15 cellular contexts compared by ENCODE assay signal in genomic region chr3:32969656-32970055, GRCh38. TPM values are rescaled to one million over a fixed set of nuclear protein-coding genes. Genes with fewer than 3 reads are reported as not detected.
DNase-seq lines count a peak whose midpoint lies in the region; ATAC-seq, FAIRE-seq and TF ChIP-seq lines count a peak whose summit lies in the region.
"Had no signal": no experiment of that assay in that cellular context is flagged by ENCODE, and none has a peak within 500 bp of the region (broad histone marks: within the 10 kb centered on the region; RNA-seq: fewer than 3 reads in every experiment).

No MANE protein-coding gene starts in this region.

- peaks cover 0 to 4% (median 3%) of the 10 kb centered on the region in 3 donors for H3K27me3 Mint-ChIP-seq in CD14-positive monocyte (ENCODE audit: low read depth in 3 of 3)
- H3K27me3 Mint-ChIP-seq: activated naive CD8-positive, alpha-beta T cell; B cell had no signal

- peak overlapping the region in 1 of 7 donors; percentile 54 for H3K27ac Mint-ChIP-seq in CD14-positive monocyte
- H3K27ac Mint-ChIP-seq: activated naive CD8-positive, alpha-beta T cell; B cell; H9 had no signal

- FAIRE-seq in A549 (lab: Jason Lieb, UNC) = no peak
- FAIRE-seq: pancreas had no signal

- CTCF ChIA-PET in A549 (lab: Yijun Ruan, JAX) = interaction anchor here (2.4 kb wide), 1 partner anchor 22 kb away, joined by 7 read pairs; no protein-coding TSS in a partner anchor

- WGBS in A549 (ENCODE audit: missing lambda C conversion rate) = 3% methylated on average over 4 of the region's 4 CpGs

- H3K27ac ChIP-seq in A549 = no peak overlapping the region
- H3K27ac ChIP-seq: pancreas had no signal

- peak overlapping the region; percentile 27 for H3K4me2 ChIP-seq in A549

- no peak for TF ChIP-seq POLR2A in A549 (IDR thresholded peaks at IDR 0.05; ENCODE audit: low read length)

- no peak overlapping the region for H3K4me3 ChIP-seq in A549
- H3K4me3 ChIP-seq in fibroblast of mammary gland (ENCODE audit: control insufficient read depth, low read depth, low read length) = no peak overlapping the region
- H3K4me3 ChIP-seq: pancreas had no signal

- POLR2A ChIA-PET in A549 (lab: Yijun Ruan, JAX) = no interaction called here

- intact Hi-C loops in CD14-positive monocyte (cut with micrococcal nuclease) = no loop called here

- peaks cover 25% of the 10 kb centered on the region for H3K9me3 ChIP-seq in A549
- H3K9me3 ChIP-seq: pancreas had no signal

- DNase-seq in A549 (ENCODE audit: low read depth in 1 of 2, low spot score in 1 of 2) (peak; percentile 28 to 54), EL (peak; percentile 13), NCI-H748 treated with DMSO at 0.1 percent for 48 hours (lab: John Stamatoyannopoulos, UW) (peak; percentile 4), fibroblast of mammary gland (ENCODE audit: low read depth) (peak; percentile 36), Ammon's horn (ENCODE audit: low spot score) (no peak), CD14-positive monocyte (ENCODE audit: low spot score) (no peak)
- DNase-seq in activated CD4-positive, alpha-beta T cell treated with anti-CD3 and anti-CD28 coated beads, Interleukin-2, amount 50 U/mL, for 1 hour = no peak
- DNase-seq: DMS 273 treated with DMSO at 0.1 percent for 48 hours, H9, KBM-7, pancreas had no signal

- H3K4me3 Mint-ChIP-seq in CD14-positive monocyte = no peak overlapping the region
- H3K4me3 Mint-ChIP-seq: activated naive CD8-positive, alpha-beta T cell; B cell; H9 had no signal

- H3K36me3 Mint-ChIP-seq in CD14-positive monocyte = no peaks in the 10 kb centered on the region

- TF ChIP-seq EP300 in A549 (IDR thresholded peaks at IDR 0.05) = no peak

- TF ChIP-seq RAD21 in A549 (conservative IDR thresholded peaks at IDR 0.05 in 1 of 2, IDR thresholded peaks at IDR 0.05 in 1 of 2) = no peak

- ATAC-seq in A549 (peak; percentile 62 to 84; a peak in 5 of 6 replicates), GM18870 (IDR thresholded peaks at IDR 0.05; ENCODE audit: unreplicated experiment) (no peak)
- ATAC-seq: activated CD4-positive, CD25-positive, alpha-beta regulatory T cell treated with anti-CD3 and anti-CD28 coated beads, Interleukin-2, amount 50 U/mL, for 24 hours had no signal

- H3K9me3 Mint-ChIP-seq in CD14-positive monocyte = peaks cover 7 to 22% (median 20%) of the 10 kb centered on the region in 7 donors

- H3K4me1 Mint-ChIP-seq in CD14-positive monocyte = no peaks in the 10 kb centered on the region
- H3K4me1 Mint-ChIP-seq: B cell had no signal

- peaks cover 14% of the 10 kb centered on the region for H3K4me1 ChIP-seq in A549
- H3K4me1 ChIP-seq: pancreas had no signal

- TF ChIP-seq CTCF in A549 (IDR thresholded peaks at IDR 0.05) (no peak), fibroblast of mammary gland (conservative IDR thresholded peaks at IDR 0.05; ENCODE audit: control insufficient read depth, insufficient read depth, low read depth, low read length) (no peak), CD14-positive monocyte (IDR thresholded peaks at IDR 0.05) (no peak)

TF ChIP-seq in A549, 52 proteins besides CTCF, POLR2A, EP300 and RAD21:
- no peak for TF ChIP-seq FOSL2 (IDR thresholded peaks at IDR 0.05)
- TF ChIP-seq FOSL2 (CRISPR knock-in tag; IDR thresholded peaks at IDR 0.05) = peak; percentile 76
- peak; percentile 31; the same call in 1 of the 2 replicates for TF ChIP-seq MAX (IDR thresholded peaks at IDR 0.05)
- TF ChIP-seq RNF2 (IDR thresholded peaks at IDR 0.05; ENCODE audit: borderline replicate concordance, low read depth) = no peak

RNA-seq across cellular contexts. Expression of gene CCR4, which starts 18.2 kb away (rescaled TPM):
- polyA plus RNA-seq in A549 (2011; rRNA removed) (0.03 TPM in 1 of 2 replicates, not detected in the other), A549 (2017; fragmentation: RNase III; extraction: RNeasy Plus Mini Kit Qiagen cat#74134 plus additional on column Dnase treatment) (not detected in 3 replicates), CD14-positive monocyte (under 1 TPM in 1 of 2 donors, not detected in 1; 0.04 TPM)
- not detected in 2 replicates for polyA plus RNA-seq in A549 (2012; cell fraction: cytosol; rRNA removed)
- polyA plus RNA-seq in A549 (2012; cell fraction: nucleus; rRNA removed) = 0.01 and 0.02 TPM in 2 replicates
- polyA minus RNA-seq in A549 (2011; rRNA and poly(A)+ RNA removed) = 0.15 TPM in 1 of 2 replicates, not detected in the other
- polyA plus RNA-seq: pancreas had no signal

Comparison
In these comparisons a context has a peak if more than half of its experiments do, and no peak if none do; other contexts are left out.
1. DNase-seq: peak in A549 (2 of 2), EL (single experiment), NCI-H748 treated with DMSO at 0.1 percent for 48 hours (single experiment) and fibroblast of mammary gland (single experiment); none in Ammon's horn (single experiment), activated CD4-positive, alpha-beta T cell treated with anti-CD3 and anti-CD28 coated beads, Interleukin-2, amount 50 U/mL, for 1 hour (single experiment) and CD14-positive monocyte (single experiment).